29 cellular contexts compared by ENCODE assay signal in genomic region chr13:58823701-58824100, GRCh38.
"Had no signal": no experiment of that assay in that cellular context is flagged by ENCODE, and none has a peak within 500 bp of the region (broad histone marks: within the 10 kb centered on the region; RNA-seq: fewer than 3 reads in every experiment).

No MANE protein-coding gene starts in this region.

- DNase-seq: activated CD4-positive, alpha-beta memory T cell treated with anti-CD3 and anti-CD28 coated beads for 36 hours; activated CD4-positive, alpha-beta T cell treated with anti-CD3 and anti-CD28 coated beads for 36 hours; activated CD4-positive, alpha-beta T cell treated with anti-CD3 and anti-CD28 coated beads, Interleukin-2, amount 10 ng/mL, durations not matched to agents 24 days and 14 days; activated CD4-positive, CD25-positive, alpha-beta regulatory T cell; activated CD4-positive, CD25-positive, alpha-beta regulatory T cell treated with anti-CD3 and anti-CD28 coated beads, Interleukin-2, amount 50 U/mL, for 72 hours; activated CD8-positive, alpha-beta memory T cell treated with anti-CD3 and anti-CD28 coated beads, Interleukin-2, amount 10 ng/mL, durations not matched to agents 7 days and 5 days; activated CD8-positive, alpha-beta memory T cell treated with anti-CD3 and anti-CD28 coated beads, Interleukin-2, amount 50 U/mL, for 4 hours; activated CD8-positive, alpha-beta T cell treated with anti-CD3 and anti-CD28 coated beads, Interleukin-2, amount 10 ng/mL, durations not matched to agents 7 days and 5 days; activated effector memory CD4-positive, alpha-beta T cell treated with anti-CD3 and anti-CD28 coated beads, Interleukin-2, amount 50 U/mL, for 16 hours; activated naive CD4-positive, alpha-beta T cell treated with anti-CD3 and anti-CD28 coated beads for 36 hours; activated naive CD8-positive, alpha-beta T cell treated with anti-CD3 and anti-CD28 coated beads for 36 hours; activated naive CD8-positive, alpha-beta T cell treated with anti-CD3 and anti-CD28 coated beads, Interleukin-2, amount 50 U/mL, for 24 hours; activated T-cell treated with anti-CD3 and anti-CD28 coated beads, Interleukin-2, amount 50 U/mL, for 1 hour; activated T-cell treated with anti-CD3 and anti-CD28 coated beads, Interleukin-2, amount 50 U/mL, for 48 hours; adrenal gland; amygdala; body of pancreas; cortex of kidney; dermis blood vessel endothelial cell; effector CD4-positive, alpha-beta T cell; effector memory CD8-positive, alpha-beta T cell; erythroblast; foreskin keratinocyte; gastrocnemius medialis; glutamatergic neuron; T-helper 2 cell had no signal

- FAIRE-seq: colon had no signal

- H3K27ac ChIP-seq: adrenal gland, body of pancreas, cardiac muscle cell, esophagus muscularis mucosa, foreskin keratinocyte, gastrocnemius medialis had no signal

- H3K36me3 ChIP-seq: adrenal gland, cardiac muscle cell, esophagus muscularis mucosa, gastrocnemius medialis had no signal

- H3K4me1 ChIP-seq: adrenal gland, body of pancreas, esophagus muscularis mucosa, foreskin keratinocyte, gastrocnemius medialis had no signal

- H3K27me3 ChIP-seq: adrenal gland, body of pancreas, cardiac muscle cell, esophagus muscularis mucosa, foreskin keratinocyte, gastrocnemius medialis had no signal

- H3K4me3 ChIP-seq: adrenal gland, body of pancreas, cardiac muscle cell, esophagus muscularis mucosa, gastrocnemius medialis had no signal

- H3K9me3 ChIP-seq: adrenal gland, body of pancreas, esophagus muscularis mucosa, gastrocnemius medialis had no signal
